Comparison of ENCODE assay signal across 7 cellular contexts in genomic region chr5:132674671-132675506, GRCh38. TPM values are rescaled to one million over a fixed set of nuclear protein-coding genes. Genes with fewer than 3 reads are reported as not detected.
DNase-seq lines count a peak whose midpoint lies in the region; ATAC-seq and TF ChIP-seq lines count a peak whose summit lies in the region.

No MANE protein-coding gene starts in this region.

- no peaks in the 10 kb centered on the region; the same call in 2 of the 3 replicates for H3K9me3 Mint-ChIP-seq in GM23338
- no peaks in the 10 kb centered on the region for H3K9me3 Mint-ChIP-seq in effector memory CD8-positive, alpha-beta T cell

- peak overlapping the region; percentile 67 for H3K9ac ChIP-seq in skeletal muscle satellite cell (ENCODE audit: low read depth, low read length)

- H3K4me1 ChIP-seq in GM23338 (ENCODE audit: insufficient read depth) (no peaks in the 10 kb centered on the region), skeletal muscle satellite cell (ENCODE audit: control insufficient read depth, insufficient read depth, low read length) (peaks cover 40% of the 10 kb centered on the region)

- no peaks in the 10 kb centered on the region; the same call in 2 of the 3 replicates for H3K36me3 Mint-ChIP-seq in GM23338 (ENCODE audit: low read depth)
- no peaks in the 10 kb centered on the region for H3K36me3 Mint-ChIP-seq in effector memory CD8-positive, alpha-beta T cell (ENCODE audit: insufficient read depth)

- peaks cover 2% of the 10 kb centered on the region for H3K27me3 Mint-ChIP-seq in GM23338 (ENCODE audit: insufficient read depth, low read depth, poor library complexity)
- H3K27me3 Mint-ChIP-seq in effector memory CD8-positive, alpha-beta T cell = peaks cover 0 to 12% of the 10 kb centered on the region in 2 donors

- H3K9me3 ChIP-seq in skeletal muscle satellite cell (replicated peaks; ENCODE audit: low read length) = no peaks in the 10 kb centered on the region

- no peaks in the 10 kb centered on the region for H3F3A ChIP-seq in GM23338 (replicated peaks; ENCODE audit: low read depth)

- H3K4me3 ChIP-seq in GM23338 (no peak overlapping the region), skeletal muscle satellite cell (ENCODE audit: low read length) (peak overlapping the region; percentile 59)

- no peaks in the 10 kb centered on the region for H3K27me3 ChIP-seq in GM23338 (ENCODE audit: insufficient read depth)
- H3K27me3 ChIP-seq in skeletal muscle satellite cell (ENCODE audit: control insufficient read depth, insufficient read depth, low read length) = no peaks in the 10 kb centered on the region

- H3K4me2 ChIP-seq in GM23338 (no peak overlapping the region), skeletal muscle satellite cell (ENCODE audit: low read length) (peak overlapping the region; percentile 83)

- no peak overlapping the region for H3K4me3 Mint-ChIP-seq in GM23338
- H3K4me3 Mint-ChIP-seq in effector memory CD8-positive, alpha-beta T cell = peak overlapping the region; percentile 66 to 69

- no peak overlapping the region for H3K27ac Mint-ChIP-seq in GM23338
- H3K27ac Mint-ChIP-seq in effector memory CD8-positive, alpha-beta T cell = peak overlapping the region; percentile 83 to 89

- H3K4me1 Mint-ChIP-seq in GM23338 = peaks cover 3% of the 10 kb centered on the region; the same call in 2 of the 3 replicates
- H3K4me1 Mint-ChIP-seq in effector memory CD8-positive, alpha-beta T cell (ENCODE audit: low read depth in 2 of 2) = peaks cover 21 to 35% of the 10 kb centered on the region in 2 donors

- H3K9me2 ChIP-seq in GM23338 (ENCODE audit: insufficient read depth) = peaks cover 2% of the 10 kb centered on the region; the same call in 1 of the 2 replicates

- H2AFZ ChIP-seq in GM23338 = 0 out of 2 replicates have a peak overlapping the region, but pooled peaks have one; percentile 76

- no peaks in the 10 kb centered on the region for H3K79me2 ChIP-seq in GM23338 (replicated peaks; ENCODE audit: insufficient read depth)

- no peak for DNase-seq in GM23338 (ENCODE audit: low spot score)
- DNase-seq in LHCN-M2 (ENCODE audit: low read depth) = peak; percentile 90
- no peak for DNase-seq in effector memory CD8-positive, alpha-beta T cell
- DNase-seq in effector CD4-positive, alpha-beta T cell = no peak
- DNase-seq in NCI-H1092 treated with DMSO at 0.1 percent for 48 hours (lab: John Stamatoyannopoulos, UW) = no peak

- TF ChIP-seq CTCF in GM23338 (conservative IDR thresholded peaks at IDR 0.05; ENCODE audit: low read depth in 2 of 2) = no peak

- H4K20me1 ChIP-seq in GM23338 (replicated peaks; ENCODE audit: insufficient read depth) = no peaks in the 10 kb centered on the region

- H3K36me3 ChIP-seq in GM23338 (ENCODE audit: insufficient read depth) (no peaks in the 10 kb centered on the region), skeletal muscle satellite cell (ENCODE audit: insufficient read depth, low read length) (no peaks in the 10 kb centered on the region)

- peak; percentile 73 for ATAC-seq in GM18858 (IDR thresholded peaks at IDR 0.05; ENCODE audit: unreplicated experiment)
- no peak for ATAC-seq in GM23338
- peak; percentile 59 for ATAC-seq in effector memory CD8-positive, alpha-beta T cell (replicated peaks)

- no peak overlapping the region for H3K27ac ChIP-seq in GM23338 (ENCODE audit: low read depth)

TF ChIP-seq in GM23338, 12 proteins besides CTCF, POLR2A, EP300 and RAD21:
- no peak for TF ChIP-seq ZNF462 (CRISPR knock-in tag; IDR thresholded peaks at IDR 0.05)
- TF ChIP-seq ETS1 (IDR thresholded peaks at IDR 0.05) = no peak
- TF ChIP-seq ZNF331 (CRISPR knock-in tag; IDR thresholded peaks at IDR 0.05; ENCODE audit: low read depth) = no peak
- no peak for TF ChIP-seq EZH2 (IDR thresholded peaks at IDR 0.05; ENCODE audit: low read depth, unreplicated experiment)
- TF ChIP-seq STAT1 (IDR thresholded peaks at IDR 0.05; ENCODE audit: unreplicated experiment) = no peak
- no peak for TF ChIP-seq CREB1 (CRISPR knock-in tag; IDR thresholded peaks at IDR 0.05; ENCODE audit: low read depth)
- no peak for TF ChIP-seq NANOG (IDR thresholded peaks at IDR 0.05; ENCODE audit: borderline replicate concordance)

RNA-seq across cellular contexts. Expression of gene IL4, which starts 1.1 kb away (rescaled TPM):
- total RNA-seq in GM23338 (2014; rRNA removed; shearing (Covaris generic)) = not detected in 2 replicates
- polyA plus RNA-seq in GM23338 (2016; fragmentation: Nextera tagmentation; extraction: Ambion mirVana) = not detected in 2 replicates
- total RNA-seq in LHCN-M2 (2014; rRNA removed) = not detected in 2 replicates
- polyA plus RNA-seq in LHCN-M2 (2012) = not detected
- total RNA-seq in skeletal muscle satellite cell (2012; rRNA removed) = not detected in 2 replicates

RNA-seq across cellular contexts. Expression of gene IL13, which starts 16.9 kb away (rescaled TPM):
- total RNA-seq in GM23338 (2014; rRNA removed; shearing (Covaris generic)) = not detected in 2 replicates
- polyA plus RNA-seq in GM23338 (2016; fragmentation: Nextera tagmentation; extraction: Ambion mirVana) = not detected in 2 replicates
- total RNA-seq in LHCN-M2 (2014; rRNA removed) = not detected in 2 replicates
- not detected for polyA plus RNA-seq in LHCN-M2 (2012)
- total RNA-seq in skeletal muscle satellite cell (2012; rRNA removed) = not detected in 2 replicates
